31 cellular contexts compared by ENCODE assay signal in the genomic region with DNA sequence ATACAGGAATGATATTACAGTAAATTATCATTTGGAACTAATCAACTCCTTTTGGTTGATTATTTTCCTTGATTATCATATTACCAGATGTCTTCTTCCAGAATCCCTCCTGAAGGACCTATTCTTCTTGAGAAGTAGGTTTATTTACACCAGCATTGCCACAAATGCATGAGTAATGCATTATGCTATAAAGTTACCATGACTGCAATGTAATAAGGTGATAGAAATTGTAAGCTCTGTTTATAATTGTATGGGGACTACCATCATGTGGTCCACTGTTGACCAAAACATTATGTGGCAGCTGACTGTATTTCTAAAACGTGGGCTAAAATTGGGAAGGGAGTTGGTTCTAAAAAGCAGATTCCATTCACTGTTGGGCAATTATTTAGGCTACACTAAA.
DNase-seq lines count a peak whose midpoint lies in the region; ATAC-seq, FAIRE-seq and TF ChIP-seq lines count a peak whose summit lies in the region.
"Had no signal": no experiment of that assay in that cellular context is flagged by ENCODE, and none has a peak within 500 bp of the region (broad histone marks: within the 10 kb centered on the region; RNA-seq: fewer than 3 reads in every experiment).

No MANE protein-coding gene starts in this region.

- H3K27me3 ChIP-seq in bronchial epithelial cell (ENCODE audit: control insufficient read depth, insufficient read depth, low read length) (no peaks in the 10 kb centered on the region), neutrophil (no peaks in the 10 kb centered on the region), spleen (replicated peaks in 1 of 7) (no peaks in the 10 kb centered on the region), pancreas (no peaks in the 10 kb centered on the region)
- H3K27me3 ChIP-seq: BLaER1 treated with 17β-estradiol and CSF1 and Interleukin-3, amounts not matched to agents 10 nM and 100 nM; breast epithelium; gastroesophageal sphincter; hepatocyte; left lung; stomach; tibial nerve had no signal

- H3K9me3 ChIP-seq in neutrophil = no peaks in the 10 kb centered on the region
- H3K9me3 ChIP-seq in spleen = no peaks in the 10 kb centered on the region
- H3K9me3 ChIP-seq in pancreas = no peaks in the 10 kb centered on the region
- H3K9me3 ChIP-seq: BLaER1 treated with 17β-estradiol and CSF1 and Interleukin-3, amounts not matched to agents 10 nM and 100 nM; breast epithelium; Caco-2; gastroesophageal sphincter; left lung; stomach; tibial nerve had no signal

- TF ChIP-seq CTCF in bronchial epithelial cell (IDR thresholded peaks at IDR 0.05; ENCODE audit: insufficient read depth, low read length, severe bottlenecking) = no peak
- no peak for TF ChIP-seq CTCF in neutrophil (IDR thresholded peaks at IDR 0.05)
- TF ChIP-seq CTCF in spleen (IDR thresholded peaks at IDR 0.05 in 8 of 11, conservative IDR thresholded peaks at IDR 0.05 in 3 of 11) = no peak
- no peak for TF ChIP-seq CTCF in pancreas (IDR thresholded peaks at IDR 0.05)

- no peak for FAIRE-seq in bronchial epithelial cell (lab: Jason Lieb, UNC)
- FAIRE-seq in pancreas (lab: Jason Lieb, UNC) = no peak
- FAIRE-seq: RCC 7860 had no signal

- H3K27ac ChIP-seq in neutrophil (peak overlapping the region; percentile 42), spleen (peak overlapping the region in 4 of 8 donors; percentile 42 to 71 (median 52)), pancreas (no peak overlapping the region)
- H3K27ac ChIP-seq: coronary artery, gastroesophageal sphincter, hepatocyte, skin epidermis, stomach, tibial nerve had no signal

- WGBS in spleen, 5 donors = 65 to 86% (median 69%) methylated on average over 1 of the region's 1 CpG
- WGBS in pancreas, 2 donors = 42 to 61% methylated on average over 1 of the region's 1 CpG

- ATAC-seq in pancreas = no peak
- ATAC-seq: effector memory CD8-positive, alpha-beta T cell; WTC11 had no signal

- DNase-seq in Daoy (ENCODE audit: low read depth) (peak; percentile 9), HT1080 (ENCODE audit: low read depth) (peak; percentile 36), bronchial epithelial cell (ENCODE audit: low read depth) (peak; percentile 74), spleen (no peak), pancreas (no peak)
- no peak for DNase-seq in activated CD4-positive, alpha-beta T cell treated with anti-CD3 and anti-CD28 coated beads, Interleukin-2, amount 50 U/mL, for 1 hour
- DNase-seq: activated naive CD4-positive, alpha-beta T cell treated with anti-CD3 and anti-CD28 coated beads, Interleukin-2, amount 10 ng/mL, durations not matched to agents 7 days and 5 days; Caco-2; DMS79 treated with DMSO at 0.1 percent for 48 hours; effector memory CD8-positive, alpha-beta T cell; erythroblast; left lung; naive thymus-derived CD4-positive, alpha-beta T cell; NCI-H1092; NCI-H1694 treated with DMSO at 0.1 percent for 48 hours; NCI-H2171 treated with DMSO at 0.1 percent for 48 hours; NCI-H524; occipital lobe; stimulated activated CD4-positive, alpha-beta T cell treated with anti-CD3 and anti-CD28 coated beads, Interleukin-1b, Interleukin-23, amount 100 ng/mL, for 48 hours; stimulated activated CD8-positive, alpha-beta memory T cell treated with anti-CD3 and anti-CD28 coated beads, Interleukin-4, amount 100 ng/mL, for 48 hours; stomach had no signal

- no peak overlapping the region for H3K4me3 ChIP-seq in bronchial epithelial cell (ENCODE audit: low read depth, low read length)
- no peak overlapping the region for H3K4me3 ChIP-seq in neutrophil (ENCODE audit: low read depth in 1 of 2, low read length in 1 of 2)
- no peak overlapping the region for H3K4me3 ChIP-seq in spleen
- no peak overlapping the region for H3K4me3 ChIP-seq in pancreas
- H3K4me3 ChIP-seq: BLaER1 treated with 17β-estradiol and CSF1 and Interleukin-3, amounts not matched to agents 10 nM and 100 nM; breast epithelium; coronary artery; gastroesophageal sphincter; hepatocyte; left lung; skin epidermis; stomach; tibial nerve had no signal

- H3K36me3 ChIP-seq in bronchial epithelial cell (ENCODE audit: control insufficient read depth, insufficient read depth, low read length) (no peaks in the 10 kb centered on the region), neutrophil (no peaks in the 10 kb centered on the region), spleen (no peaks in the 10 kb centered on the region), pancreas (no peaks in the 10 kb centered on the region)
- H3K36me3 ChIP-seq: BLaER1 treated with 17β-estradiol and CSF1 and Interleukin-3, amounts not matched to agents 10 nM and 100 nM; breast epithelium; gastroesophageal sphincter; left lung; stomach; tibial nerve had no signal

- intact Hi-C loops in spleen (cut with DNase I; ENCODE audit: low total_unique reads) = no loop called here
- intact Hi-C loops in pancreas (cut with DNase I) = no loop called here

- H3K4me1 ChIP-seq in neutrophil (ENCODE audit: control insufficient read depth in 1 of 2, insufficient read depth in 1 of 2, low read depth in 1 of 2, low read length in 1 of 2) = peaks cover 0 to 14% of the 10 kb centered on the region in 2 experiments
- no peaks in the 10 kb centered on the region for H3K4me1 ChIP-seq in spleen
- no peaks in the 10 kb centered on the region for H3K4me1 ChIP-seq in pancreas
- H3K4me1 ChIP-seq: breast epithelium, Caco-2, gastroesophageal sphincter, left lung, tibial nerve had no signal

- no peak for TF ChIP-seq POLR2A in spleen (IDR thresholded peaks at IDR 0.05)

Comparison
In these comparisons a context has a peak if more than half of its experiments do, and no peak if none do; other contexts are left out.
1. DNase-seq: peak in Daoy (single experiment), HT1080 (single experiment) and bronchial epithelial cell (single experiment); none in spleen (single experiment), pancreas (0 of 6) and activated CD4-positive, alpha-beta T cell treated with anti-CD3 and anti-CD28 coated beads, Interleukin-2, amount 50 U/mL, for 1 hour (single experiment).